ENCODE assay signal across 8 cellular contexts in genomic region chr4:86934772-86935498, GRCh38. TPM values are rescaled to one million over a fixed set of nuclear protein-coding genes. Genes with fewer than 3 reads are reported as not detected.
DNase-seq lines count a peak whose midpoint lies in the region; ATAC-seq lines count a peak whose summit lies in the region.

Gene AFF1 (plus strand): TSS chr4:86935011. CDS start chr4:86948534, 13,523 bp downstream.

- H3K4me1 ChIP-seq in HUES48 (ENCODE audit: control insufficient read depth, insufficient read depth, low read length) (peaks cover 29% of the 10 kb centered on the region), NT2/D1 (ENCODE audit: insufficient read depth, insufficient read length) (no peaks in the 10 kb centered on the region)

- H3K27me3 ChIP-seq in HUES48 (ENCODE audit: control insufficient read depth, insufficient read depth, low read length) = no peaks in the 10 kb centered on the region
- H3K27me3 ChIP-seq in NT2/D1 (ENCODE audit: insufficient read depth, insufficient read length) = no peaks in the 10 kb centered on the region

- H3K4me3 ChIP-seq in HUES48 (ENCODE audit: low read depth, low read length) = peak within 1 kb of the TSS; percentile 98
- peak within 1 kb of the TSS; percentile 80 for H3K4me3 ChIP-seq in NT2/D1 (ENCODE audit: insufficient read length, low read depth)

- peak within 1 kb of the TSS; percentile 91 for H3K27ac ChIP-seq in HUES48 (ENCODE audit: low read depth, low read length)

- no peaks in the 10 kb centered on the region for H3K9me3 ChIP-seq in HUES48 (ENCODE audit: control insufficient read depth, insufficient read depth, low read length)
- H3K9me3 ChIP-seq in NT2/D1 (ENCODE audit: insufficient read depth, low read length) = no peaks in the 10 kb centered on the region

- H3K36me3 ChIP-seq in HUES48 (ENCODE audit: control insufficient read depth, insufficient read depth, low read length) = peaks cover 8% of the 10 kb centered on the region
- peaks cover 9% of the 10 kb centered on the region for H3K36me3 ChIP-seq in NT2/D1 (ENCODE audit: insufficient read depth, insufficient read length, low read length)

- DNase-seq in Caki2 (ENCODE audit: low read depth) = peak; percentile 84
- DNase-seq in NT2/D1 (ENCODE audit: low read depth, low spot score) = peak; percentile 72
- peak; percentile 57 for DNase-seq in activated CD8-positive, alpha-beta memory T cell treated with anti-CD3 and anti-CD28 coated beads, Interleukin-2, amount 50 U/mL, for 1 hour (ENCODE audit: extremely low read depth)
- DNase-seq in midbrain (lab: John Stamatoyannopoulos, UW) = peak; percentile 95
- DNase-seq in stimulated activated CD8-positive, alpha-beta memory T cell treated with anti-CD3 and anti-CD28 coated beads, Interleukin-2, amount 100 ng/mL, for 48 hours (ENCODE audit: low read depth in 2 of 2) = peak; percentile 77

- H3K9ac ChIP-seq in HUES48 (ENCODE audit: low read depth, low read length) (peak within 1 kb of the TSS; percentile 90), NT2/D1 (ENCODE audit: insufficient read length, low read depth) (peak within 1 kb of the TSS; percentile 93)

- in situ Hi-C loops in Caki2 (cut with HindIII; ENCODE audit: low pct_unique_long_range_greater_than_20kb, low sequenced_read_pairs) = no loop called here
- in situ Hi-C loops in endometrial microvascular endothelial cells (cut with HindIII; ENCODE audit: inconsistent ontology term, low pct_unique_long_range_greater_than_20kb, low sequenced_read_pairs) = no loop called here

- ATAC-seq in GM21390 (IDR thresholded peaks at IDR 0.05; ENCODE audit: unreplicated experiment) = peak; percentile 47

RNA-seq across cellular contexts. Expression of gene AFF1, which starts in this region (rescaled TPM):
- total RNA-seq in Caki2 (2014; rRNA removed; shearing (Covaris generic); ENCODE audit: low replicate concordance) = 6.8 and 14.8 TPM in 2 replicates
- total RNA-seq in endometrial microvascular endothelial cells (ENCODE audit: inconsistent ontology term) = 40.8 TPM

Comparison
In these comparisons a context has a peak if more than half of its experiments do, and no peak if none do; other contexts are left out.
1. Peak in every context shown above with its lines: DNase-seq, ATAC-seq, H3K4me3 ChIP-seq and H3K27ac ChIP-seq.